Comparison of ENCODE assay signal across 9 cellular contexts in genomic region chr20:432677-433299, GRCh38. TPM values are rescaled to one million over a fixed set of nuclear protein-coding genes. Genes with fewer than 3 reads are reported as not detected.
DNase-seq lines count a peak whose midpoint lies in the region; ATAC-seq and TF ChIP-seq lines count a peak whose summit lies in the region.
"Had no signal": no experiment of that assay in that cellular context is flagged by ENCODE, and none has a peak within 500 bp of the region (broad histone marks: within the 10 kb centered on the region; RNA-seq: fewer than 3 reads in every experiment).

No MANE protein-coding gene starts in this region.

- H3K4me1 Mint-ChIP-seq in activated CD8-positive, alpha-beta T cell treated with anti-CD3 and anti-CD28 coated beads for 36 hours (ENCODE audit: low read depth), result peaks cover 68% of the 10 kb centered on the region

- ATAC-seq in activated CD8-positive, alpha-beta T cell treated with anti-CD3 and anti-CD28 coated beads for 36 hours, result no peak
- no peak for ATAC-seq in right lobe of liver
- no peak for ATAC-seq in HG02588 (IDR thresholded peaks at IDR 0.05; ENCODE audit: unreplicated experiment)

- intact Hi-C loops in activated CD8-positive, alpha-beta T cell treated with anti-CD3 and anti-CD28 coated beads for 36 hours (cut with micrococcal nuclease), result no loop called here
- intact Hi-C loops in right lobe of liver (cut with DNase I), result no loop called here

- H3K4me3 Mint-ChIP-seq in activated CD8-positive, alpha-beta T cell treated with anti-CD3 and anti-CD28 coated beads for 36 hours, result peak overlapping the region; percentile 42

- H3K4me3 ChIP-seq in right lobe of liver, result no peak overlapping the region
- H3K4me3 ChIP-seq in HAP-1, result no peak overlapping the region

- H3K27me3 ChIP-seq in right lobe of liver (no peaks in the 10 kb centered on the region), HAP-1 (ENCODE audit: low read depth) (no peaks in the 10 kb centered on the region)

- POLR2A ChIA-PET in activated CD8-positive, alpha-beta T cell treated with anti-CD3 and anti-CD28 coated beads for 36 hours (lab: Charles Lee), result interaction anchor here (0.6 to 1.5 kb wide), 6 partner anchors 10 to 81 kb away, joined by 3 to 5 read pairs (median 4); no protein-coding TSS in a partner anchor

- H3K36me3 Mint-ChIP-seq in activated CD8-positive, alpha-beta T cell treated with anti-CD3 and anti-CD28 coated beads for 36 hours (ENCODE audit: low read depth), result peaks cover 74% of the 10 kb centered on the region

- peak; percentile 11 for TF ChIP-seq POLR2A in right lobe of liver (IDR thresholded peaks at IDR 0.05)

- peaks cover 3 to 52% (median 10%) of the 10 kb centered on the region in 4 donors for H3K36me3 ChIP-seq in right lobe of liver
- peaks cover 62% of the 10 kb centered on the region for H3K36me3 ChIP-seq in HAP-1 (replicated peaks)

- TF ChIP-seq CTCF in 22Rv1 (IDR thresholded peaks at IDR 0.05) (no peak), GM10266 (IDR thresholded peaks at IDR 0.05; ENCODE audit: control insufficient read depth, insufficient read depth, low read depth, missing control alignments) (no peak), right lobe of liver (IDR thresholded peaks at IDR 0.05) (no peak)
- no peak for TF ChIP-seq CTCF in activated CD8-positive, alpha-beta T cell treated with anti-CD3 and anti-CD28 coated beads for 36 hours (IDR thresholded peaks at IDR 0.05)

- peaks cover 0 to 40% (median 17%) of the 10 kb centered on the region in 4 donors for H3K4me1 ChIP-seq in right lobe of liver
- H3K4me1 ChIP-seq in HAP-1, result peaks cover 22% of the 10 kb centered on the region

- DNase-seq in GM10266 (ENCODE audit: extremely low spot score) (peak; percentile 18), right lobe of liver (no peak), HAP-1 (ENCODE audit: low spot score in 2 of 2) (no peak), NCI-H748 treated with DMSO at 0.1 percent for 48 hours (lab: John Stamatoyannopoulos, UW) (no peak), T-helper 9 cell (no peak)
- DNase-seq in activated CD8-positive, alpha-beta T cell treated with anti-CD3 and anti-CD28 coated beads for 36 hours, result no peak
- DNase-seq: COR-L47 had no signal

- H3K27ac Mint-ChIP-seq in activated CD8-positive, alpha-beta T cell treated with anti-CD3 and anti-CD28 coated beads for 36 hours, result peak overlapping the region; percentile 96

- in situ Hi-C loops in HAP-1 (cut with MboI; ENCODE audit: low sequenced_read_pairs), result no loop called here

- H3K27me3 Mint-ChIP-seq in activated CD8-positive, alpha-beta T cell treated with anti-CD3 and anti-CD28 coated beads for 36 hours, result no peaks in the 10 kb centered on the region

- 60% methylated on average over 1 of the region's 11 CpGs for WGBS in right lobe of liver (ENCODE audit: insufficient coverage, low coverage, low lambda C conversion rate, missing lambda C conversion rate)

- H3K9me3 Mint-ChIP-seq in activated CD8-positive, alpha-beta T cell treated with anti-CD3 and anti-CD28 coated beads for 36 hours, result no peaks in the 10 kb centered on the region

- peak overlapping the region; percentile 31 for H3K27ac ChIP-seq in 22Rv1
- no peak overlapping the region for H3K27ac ChIP-seq in right lobe of liver

- H3K9me3 ChIP-seq in right lobe of liver (no peaks in the 10 kb centered on the region), HAP-1 (no peaks in the 10 kb centered on the region)

- CTCF ChIA-PET in activated CD8-positive, alpha-beta T cell treated with anti-CD3 and anti-CD28 coated beads for 36 hours (lab: Charles Lee), result no interaction called here

RNA-seq across cellular contexts. Expression of gene RBCK1, which starts 24.7 kb away (rescaled TPM):
- total RNA-seq in activated CD8-positive, alpha-beta T cell treated with anti-CD3 and anti-CD28 coated beads for 36 hours, result 100 to 1,000 TPM; 122 to 130 TPM
- total RNA-seq in right lobe of liver, result 100 to 1,000 TPM in 2 of 6 experiments, 10 to 100 TPM in 4; 63.1 to 113 (median 85.6) TPM

RNA-seq across cellular contexts. Expression of gene TBC1D20, which starts 29.5 kb away (rescaled TPM):
- 10 to 100 TPM; 22.2 to 23.8 TPM for total RNA-seq in activated CD8-positive, alpha-beta T cell treated with anti-CD3 and anti-CD28 coated beads for 36 hours
- 10 to 100 TPM; 10.8 to 21.4 (median 13.9) TPM for total RNA-seq in right lobe of liver

RNA-seq across cellular contexts. Expression of gene TRIB3, which starts 52.2 kb away (rescaled TPM):
- total RNA-seq in activated CD8-positive, alpha-beta T cell treated with anti-CD3 and anti-CD28 coated beads for 36 hours, result 10 to 100 TPM; 59.5 to 62.5 TPM
- total RNA-seq in right lobe of liver, result 100 to 1,000 TPM in 2 of 6 experiments, 10 to 100 TPM in 4; 15.1 to 139 (median 34.1) TPM
